15 cellular contexts compared by ENCODE assay signal in the genomic region with DNA sequence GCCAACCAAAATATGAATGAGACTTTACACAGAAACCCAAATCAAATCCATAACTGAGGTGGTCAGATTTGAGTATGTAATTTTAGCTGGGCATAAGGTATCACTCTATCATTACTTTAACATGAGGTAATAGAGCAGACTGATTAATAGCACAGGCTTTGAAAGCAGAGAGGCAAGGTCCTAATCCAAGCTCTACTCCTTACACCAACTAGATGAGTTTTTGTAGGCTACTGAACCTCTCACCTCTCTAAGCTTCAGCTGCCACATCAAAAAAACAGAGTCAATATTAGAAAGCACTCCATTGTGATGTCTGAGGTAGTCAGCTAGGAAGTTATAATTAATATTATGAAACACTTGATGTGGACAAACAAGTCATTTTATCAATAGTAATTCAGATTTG.
"Had no signal": no experiment of that assay in that cellular context is flagged by ENCODE, and none has a peak within 500 bp of the region (broad histone marks: within the 10 kb centered on the region; RNA-seq: fewer than 3 reads in every experiment).

No MANE protein-coding gene starts in this region.

- H3K27me3 ChIP-seq: suprapubic skin, transverse colon had no signal

- H3K27ac Mint-ChIP-seq: activated B cell treated with CpG ODN at 0.5 μM for 24 hours; activated CD4-positive, alpha-beta T cell treated with anti-CD3 and anti-CD28 coated beads, Interleukin-2, amount 10 ng/mL, durations not matched to agents 24 days and 14 days; activated naive CD4-positive, alpha-beta T cell treated with anti-CD3 and anti-CD28 coated beads, Interleukin-2, amount 50 U/mL, for 72 hours; activated T-cell treated with anti-CD3 and anti-CD28 coated beads, Interleukin-2, amount 50 U/mL, for 72 hours; nephron progenitor cell; stimulated activated naive CD8-positive, alpha-beta T cell treated with anti-CD3 and anti-CD28 coated beads, Interleukin-15, Interleukin-2, amounts not matched to agents 100 ng/mL and 50 ng/mL, for 24 hours had no signal

- H3K27me3 Mint-ChIP-seq: activated B cell treated with CpG ODN at 0.5 μM for 24 hours; activated CD4-positive, alpha-beta T cell treated with anti-CD3 and anti-CD28 coated beads, Interleukin-2, amount 10 ng/mL, durations not matched to agents 24 days and 14 days; stimulated activated naive CD8-positive, alpha-beta T cell treated with anti-CD3 and anti-CD28 coated beads, Interleukin-15, Interleukin-2, amounts not matched to agents 100 ng/mL and 50 ng/mL, for 24 hours had no signal

- H3K4me3 Mint-ChIP-seq: activated B cell treated with CpG ODN at 0.5 μM for 24 hours; activated CD4-positive, alpha-beta T cell treated with anti-CD3 and anti-CD28 coated beads, Interleukin-2, amount 10 ng/mL, durations not matched to agents 24 days and 14 days; activated T-cell treated with anti-CD3 and anti-CD28 coated beads, Interleukin-2, amount 50 U/mL, for 72 hours; nephron progenitor cell; stimulated activated naive CD8-positive, alpha-beta T cell treated with anti-CD3 and anti-CD28 coated beads, Interleukin-15, Interleukin-2, amounts not matched to agents 100 ng/mL and 50 ng/mL, for 24 hours had no signal

- DNase-seq: activated B cell treated with CpG ODN at 0.5 μM for 24 hours; activated CD4-positive, alpha-beta T cell treated with anti-CD3 and anti-CD28 coated beads, Interleukin-2, amount 10 ng/mL, durations not matched to agents 24 days and 14 days; activated CD8-positive, alpha-beta memory T cell treated with anti-CD3 and anti-CD28 coated beads, Interleukin-2, amount 50 U/mL, for 4 hours; activated gamma-delta T cell treated with Interleukin-2 at 50 U/mL for 16 hours; activated T-cell treated with anti-CD3 and anti-CD28 coated beads, Interleukin-2, amount 50 U/mL, for 72 hours; amniotic stem cell; effector CD8-positive, alpha-beta T cell; left ventricle myocardium superior; nephron progenitor cell; nucleus accumbens; stimulated activated CD8-positive, alpha-beta memory T cell treated with anti-CD3 and anti-CD28 coated beads, Interleukin-4, amount 100 ng/mL, for 48 hours; transverse colon had no signal

- H3K9me3 ChIP-seq: suprapubic skin, transverse colon had no signal

- H3K9me3 Mint-ChIP-seq: activated B cell treated with CpG ODN at 0.5 μM for 24 hours; activated CD4-positive, alpha-beta T cell treated with anti-CD3 and anti-CD28 coated beads, Interleukin-2, amount 10 ng/mL, durations not matched to agents 24 days and 14 days; activated naive CD4-positive, alpha-beta T cell treated with anti-CD3 and anti-CD28 coated beads, Interleukin-2, amount 50 U/mL, for 72 hours; activated T-cell treated with anti-CD3 and anti-CD28 coated beads, Interleukin-2, amount 50 U/mL, for 72 hours; stimulated activated naive CD8-positive, alpha-beta T cell treated with anti-CD3 and anti-CD28 coated beads, Interleukin-15, Interleukin-2, amounts not matched to agents 100 ng/mL and 50 ng/mL, for 24 hours had no signal

- H3K27ac ChIP-seq: suprapubic skin, transverse colon had no signal

- ATAC-seq: activated naive CD4-positive, alpha-beta T cell treated with anti-CD3 and anti-CD28 coated beads, Interleukin-2, amount 50 U/mL, for 72 hours; activated T-cell treated with anti-CD3 and anti-CD28 coated beads, Interleukin-2, amount 50 U/mL, for 72 hours; left ventricle myocardium superior had no signal

- H3K4me3 ChIP-seq: suprapubic skin, transverse colon had no signal

- H3K36me3 ChIP-seq: suprapubic skin, transverse colon had no signal

- H3K4me1 Mint-ChIP-seq: nephron progenitor cell had no signal
